In the genomic region with DNA sequence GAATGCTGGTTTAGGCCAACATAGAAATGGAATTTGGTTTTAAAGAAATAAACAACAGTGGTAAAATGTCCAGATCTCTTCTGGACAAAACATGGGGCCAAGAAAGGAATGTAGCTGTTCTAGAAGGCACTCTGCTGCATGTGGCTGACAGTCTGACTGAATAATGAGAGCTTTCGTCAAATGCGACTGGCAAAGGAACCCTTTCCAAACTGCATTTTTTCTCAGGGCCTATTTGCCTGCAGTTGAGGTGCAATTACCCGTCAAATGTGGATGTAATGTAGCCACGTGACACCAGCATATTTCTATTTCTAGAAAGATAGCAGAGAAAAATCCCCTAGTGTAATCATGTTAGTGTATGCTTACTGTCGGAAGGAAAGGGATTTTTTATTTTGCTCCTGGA, we compare ENCODE assay signal across 32 cellular contexts.
DNase-seq lines count a peak whose midpoint lies in the region; ATAC-seq and TF ChIP-seq lines count a peak whose summit lies in the region.
"Had no signal": no experiment of that assay in that cellular context is flagged by ENCODE, and none has a peak within 500 bp of the region (broad histone marks: within the 10 kb centered on the region; RNA-seq: fewer than 3 reads in every experiment).

No MANE protein-coding gene starts in this region.

- H3K9me3 ChIP-seq in neural cell (ENCODE audit: low read length), result no peaks in the 10 kb centered on the region
- H3K9me3 ChIP-seq in upper lobe of left lung, result no peaks in the 10 kb centered on the region
- H3K9me3 ChIP-seq: A549; BE2C; BLaER1; BLaER1 treated with 17β-estradiol and CSF1 and Interleukin-3, amounts not matched to agents 10 nM and 100 nM; Caco-2 had no signal

- H3K27me3 Mint-ChIP-seq in WTC11 (ENCODE audit: low read depth), result no peaks in the 10 kb centered on the region
- H3K27me3 Mint-ChIP-seq in naive thymus-derived CD8-positive, alpha-beta T cell, result peaks cover 0 to 3% (median 0%) of the 10 kb centered on the region in 5 donors
- no peaks in the 10 kb centered on the region for H3K27me3 Mint-ChIP-seq in activated T-cell treated with anti-CD3 and anti-CD28 coated beads, Interleukin-2, amount 50 U/mL, for 4 hours (ENCODE audit: low read depth)
- H3K27me3 Mint-ChIP-seq: B cell; CD4-positive, alpha-beta memory T cell; CD4-positive, alpha-beta T cell; CD4-positive, CD25-positive, alpha-beta regulatory T cell had no signal

- H2AFZ ChIP-seq in neural cell (ENCODE audit: low read depth, low read length), result no peak overlapping the region

- no peak for ATAC-seq in WTC11
- no peak for ATAC-seq in naive thymus-derived CD8-positive, alpha-beta T cell
- no peak for ATAC-seq in activated T-cell treated with anti-CD3 and anti-CD28 coated beads, Interleukin-2, amount 50 U/mL, for 4 hours
- ATAC-seq in upper lobe of left lung (ENCODE audit: low FRiP score in 2 of 2), result no peak
- ATAC-seq: A549; CD8-positive, alpha-beta T cell had no signal

- H3K27ac Mint-ChIP-seq in WTC11, result 0 out of 2 replicates have a peak overlapping the region, but pooled peaks have one; percentile 18
- no peak overlapping the region for H3K27ac Mint-ChIP-seq in naive thymus-derived CD8-positive, alpha-beta T cell
- H3K27ac Mint-ChIP-seq: B cell; CD14-positive monocyte; CD4-positive, alpha-beta memory T cell; CD4-positive, alpha-beta T cell; CD4-positive, CD25-positive, alpha-beta regulatory T cell; CD8-positive, alpha-beta memory T cell; CD8-positive, alpha-beta T cell had no signal

- CTCF ChIA-PET in WTC11 (lab: Charles Lee), result no interaction called here

- 75 to 84% methylated on average over 5 of the region's 5 CpGs for WGBS in upper lobe of left lung, 2 donors

- no peaks in the 10 kb centered on the region for H3K36me3 Mint-ChIP-seq in WTC11
- H3K36me3 Mint-ChIP-seq in naive thymus-derived CD8-positive, alpha-beta T cell, result no peaks in the 10 kb centered on the region
- no peaks in the 10 kb centered on the region for H3K36me3 Mint-ChIP-seq in activated T-cell treated with anti-CD3 and anti-CD28 coated beads, Interleukin-2, amount 50 U/mL, for 4 hours (ENCODE audit: insufficient read depth)
- H3K36me3 Mint-ChIP-seq: CD14-positive monocyte; CD4-positive, alpha-beta memory T cell; CD4-positive, CD25-positive, alpha-beta regulatory T cell; CD8-positive, alpha-beta memory T cell; CD8-positive, alpha-beta T cell had no signal

- H3K4me2 ChIP-seq in neural cell (ENCODE audit: low read length), result peak overlapping the region; percentile 46
- H3K4me2 ChIP-seq: A549, BLaER1 had no signal

- H3K4me3 ChIP-seq in neural cell (ENCODE audit: low read length) (peak overlapping the region; percentile 49), upper lobe of left lung (no peak overlapping the region)
- H3K4me3 ChIP-seq: A549; BLaER1; BLaER1 treated with 17β-estradiol and CSF1 and Interleukin-3, amounts not matched to agents 10 nM and 100 nM had no signal

- H3K9me3 Mint-ChIP-seq in WTC11, result no peaks in the 10 kb centered on the region
- peaks cover 0 to 13% (median 0%) of the 10 kb centered on the region in 9 donors for H3K9me3 Mint-ChIP-seq in naive thymus-derived CD8-positive, alpha-beta T cell
- peaks cover 4% of the 10 kb centered on the region for H3K9me3 Mint-ChIP-seq in activated T-cell treated with anti-CD3 and anti-CD28 coated beads, Interleukin-2, amount 50 U/mL, for 4 hours
- H3K9me3 Mint-ChIP-seq: CD4-positive, alpha-beta T cell had no signal

- H3K9me2 ChIP-seq in neural cell (ENCODE audit: insufficient read depth, low read length), result no peaks in the 10 kb centered on the region

- no peaks in the 10 kb centered on the region for H3K27me3 ChIP-seq in neural cell (ENCODE audit: insufficient read depth, low read depth, low read length)
- H3K27me3 ChIP-seq in upper lobe of left lung, result no peaks in the 10 kb centered on the region
- H3K27me3 ChIP-seq: BE2C; BLaER1; BLaER1 treated with 17β-estradiol and CSF1 and Interleukin-3, amounts not matched to agents 10 nM and 100 nM had no signal

- TF ChIP-seq EP300 in neural cell (conservative IDR thresholded peaks at IDR 0.05; ENCODE audit: poor library complexity, severe bottlenecking) (peak; percentile 87), upper lobe of left lung (IDR thresholded peaks at IDR 0.05) (no peak)

- DNase-seq in WTC11 (ENCODE audit: low spot score) (no peak), islet precursor cell (peak; percentile 56), upper lobe of left lung (no peak)
- no peak for DNase-seq in naive thymus-derived CD8-positive, alpha-beta T cell
- DNase-seq in activated T-cell treated with anti-CD3 and anti-CD28 coated beads, Interleukin-2, amount 50 U/mL, for 4 hours, result no peak
- DNase-seq: 8988T; ACHN; AML-193; BE2C; C1 segment of cervical spinal cord; Caco-2; Calu3; CD4-positive, alpha-beta memory T cell; CD4-positive, alpha-beta T cell; CD4-positive, CD25-positive, alpha-beta regulatory T cell; CD8-positive, alpha-beta memory T cell; CD8-positive, alpha-beta T cell; COR-L47; DMS 273 treated with DMSO at 0.1 percent for 48 hours; DMS153; DMS53; DMS79; DND-41; EL had no signal

- H4K20me1 ChIP-seq in neural cell (ENCODE audit: insufficient read depth), result no peaks in the 10 kb centered on the region
- H4K20me1 ChIP-seq: BLaER1; BLaER1 treated with 17β-estradiol and CSF1 and Interleukin-3, amounts not matched to agents 10 nM and 100 nM had no signal

- H3F3A ChIP-seq in neural cell (ENCODE audit: insufficient read depth, low read length, poor library complexity, severe bottlenecking), result peaks cover 7% of the 10 kb centered on the region

- no peaks in the 10 kb centered on the region for H3K4me1 ChIP-seq in upper lobe of left lung
- H3K4me1 ChIP-seq: A549, BE2C, Caco-2 had no signal

- peaks cover 3% of the 10 kb centered on the region for H3K4me1 Mint-ChIP-seq in WTC11
- H3K4me1 Mint-ChIP-seq in naive thymus-derived CD8-positive, alpha-beta T cell, result no peaks in the 10 kb centered on the region
- no peaks in the 10 kb centered on the region for H3K4me1 Mint-ChIP-seq in activated T-cell treated with anti-CD3 and anti-CD28 coated beads, Interleukin-2, amount 50 U/mL, for 4 hours (ENCODE audit: low read depth)
- H3K4me1 Mint-ChIP-seq: B cell; CD14-positive monocyte; CD4-positive, alpha-beta memory T cell; CD4-positive, CD25-positive, alpha-beta regulatory T cell; CD8-positive, alpha-beta memory T cell had no signal

- H3K36me3 ChIP-seq in neural cell (ENCODE audit: insufficient read depth, low read length), result no peaks in the 10 kb centered on the region
- H3K36me3 ChIP-seq in upper lobe of left lung, result no peaks in the 10 kb centered on the region
- H3K36me3 ChIP-seq: BE2C; BLaER1; BLaER1 treated with 17β-estradiol and CSF1 and Interleukin-3, amounts not matched to agents 10 nM and 100 nM had no signal

- TF ChIP-seq CTCF in WTC11 (IDR thresholded peaks at IDR 0.05), result no peak
- TF ChIP-seq CTCF in neural cell (IDR thresholded peaks at IDR 0.05; ENCODE audit: poor library complexity, severe bottlenecking), result no peak
- no peak for TF ChIP-seq CTCF in upper lobe of left lung (IDR thresholded peaks at IDR 0.05)

- peak overlapping the region; percentile 47 for H3K9ac ChIP-seq in neural cell (ENCODE audit: low read length)
- H3K9ac ChIP-seq: BLaER1; BLaER1 treated with 17β-estradiol and CSF1 and Interleukin-3, amounts not matched to agents 10 nM and 100 nM had no signal

- no peak overlapping the region for H3K4me3 Mint-ChIP-seq in WTC11
- no peak overlapping the region for H3K4me3 Mint-ChIP-seq in naive thymus-derived CD8-positive, alpha-beta T cell
- no peak overlapping the region for H3K4me3 Mint-ChIP-seq in activated T-cell treated with anti-CD3 and anti-CD28 coated beads, Interleukin-2, amount 50 U/mL, for 4 hours
- H3K4me3 Mint-ChIP-seq: B cell; CD14-positive monocyte; CD4-positive, alpha-beta memory T cell; CD4-positive, alpha-beta T cell; CD4-positive, CD25-positive, alpha-beta regulatory T cell; CD8-positive, alpha-beta memory T cell; CD8-positive, alpha-beta T cell had no signal

- POLR2A ChIA-PET in WTC11 (lab: Charles Lee), result no interaction called here
- POLR2A ChIA-PET in naive thymus-derived CD8-positive, alpha-beta T cell (lab: Charles Lee), result no interaction called here

- H3K27ac ChIP-seq in neural cell (ENCODE audit: low read length) (peak overlapping the region; percentile 91), upper lobe of left lung (no peak overlapping the region)
- H3K27ac ChIP-seq: 22Rv1; A549; BLaER1; BLaER1 treated with 17β-estradiol and CSF1 and Interleukin-3, amounts not matched to agents 10 nM and 100 nM; C4-2B had no signal

- TF ChIP-seq RAD21 in neural cell (conservative IDR thresholded peaks at IDR 0.05), result peak; percentile 42

- TF ChIP-seq POLR2A in upper lobe of left lung (IDR thresholded peaks at IDR 0.05), result no peak

- peaks cover 3% of the 10 kb centered on the region for H3K79me2 ChIP-seq in neural cell (replicated peaks; ENCODE audit: insufficient read depth, low read length)

TF ChIP-seq in WTC11, 78 proteins besides CTCF, POLR2A, EP300 and RAD21 (continues in another document):
- no peak for TF ChIP-seq ZNF263 (CRISPR knock-in tag; IDR thresholded peaks at IDR 0.05; ENCODE audit: low read depth)
- no peak for TF ChIP-seq ZNF396 (CRISPR knock-in tag; IDR thresholded peaks at IDR 0.05; ENCODE audit: borderline replicate concordance)
- TF ChIP-seq NR2C2 (CRISPR knock-in tag; IDR thresholded peaks at IDR 0.05), result no peak

TF ChIP-seq in neural cell, 6 proteins besides CTCF, POLR2A, EP300 and RAD21 (continues in another document):
- TF ChIP-seq EZH2 (IDR thresholded peaks at IDR 0.05; ENCODE audit: borderline replicate concordance, insufficient read depth, low read length, poor library complexity, severe bottlenecking), result no peak
- peak; percentile 28 for TF ChIP-seq MXI1 (conservative IDR thresholded peaks at IDR 0.05; ENCODE audit: poor library complexity, severe bottlenecking)
- no peak for TF ChIP-seq TAF1 (IDR thresholded peaks at IDR 0.05; ENCODE audit: low read depth)
